ENCODE assay signal across 8 cellular contexts in genomic region chr7:73342645-73343044, GRCh38. TPM values are rescaled to one million over a fixed set of nuclear protein-coding genes. Genes with fewer than 3 reads are reported as not detected.
A peak's percentile ranks its signal among the peaks of the same experiment; 100 is the strongest.
DNase-seq lines count a peak whose midpoint lies in the region; ATAC-seq and TF ChIP-seq lines count a peak whose summit lies in the region.

No MANE protein-coding gene starts in this region.

- H3K4me1 ChIP-seq in hepatocyte (ENCODE audit: insufficient read depth) (peaks cover 11% of the 10 kb centered on the region), spleen (no peaks in the 10 kb centered on the region)

- H2AFZ ChIP-seq in hepatocyte, result peak overlapping the region; percentile 40

- H3K36me3 ChIP-seq in hepatocyte (replicated peaks; ENCODE audit: insufficient read depth, low read depth) (no peaks in the 10 kb centered on the region), spleen (no peaks in the 10 kb centered on the region)

- TF ChIP-seq CTCF in hepatocyte (IDR thresholded peaks at IDR 0.05; ENCODE audit: poor library complexity), result peak; percentile 83
- peak in 4 of 11 experiments; percentile 13 to 27 (median 17) for TF ChIP-seq CTCF in spleen (IDR thresholded peaks at IDR 0.05 in 8 of 11, conservative IDR thresholded peaks at IDR 0.05 in 3 of 11)

- H3K27ac ChIP-seq in hepatocyte (no peak overlapping the region), spleen (no peak overlapping the region)

- H3K79me2 ChIP-seq in hepatocyte, result no peaks in the 10 kb centered on the region

- H3K4me3 Mint-ChIP-seq in stimulated activated effector memory CD8-positive, alpha-beta T cell treated with anti-CD3 and anti-CD28 coated beads, Interleukin-12 subunit alpha, Interleukin-12 subunit beta, amount 100 ng/mL, for 72 hours, result no peak overlapping the region

- no peaks in the 10 kb centered on the region for H3K36me3 Mint-ChIP-seq in stimulated activated effector memory CD8-positive, alpha-beta T cell treated with anti-CD3 and anti-CD28 coated beads, Interleukin-12 subunit alpha, Interleukin-12 subunit beta, amount 100 ng/mL, for 72 hours

- WGBS in hepatocyte (ENCODE audit: low lambda C conversion rate, missing lambda C conversion rate), result 50% methylated on average over 8 of the region's 8 CpGs
- 66 to 90% (median 68%) methylated on average over 8 of the region's 8 CpGs for WGBS in spleen, 5 donors

- H4K20me1 ChIP-seq in hepatocyte (ENCODE audit: insufficient read depth, poor library complexity, severe bottlenecking), result no peaks in the 10 kb centered on the region

- no peak overlapping the region for H3K27ac Mint-ChIP-seq in stimulated activated effector memory CD8-positive, alpha-beta T cell treated with anti-CD3 and anti-CD28 coated beads, Interleukin-12 subunit alpha, Interleukin-12 subunit beta, amount 100 ng/mL, for 72 hours

- intact Hi-C loops in spleen (cut with DNase I; ENCODE audit: low total_unique reads), result no loop called here

- CTCF ChIA-PET in HEK293T (lab: Yijun Ruan, JAX), result interaction anchor here (0.6 to 1.5 kb wide), 4 partner anchors 9 to 109 kb away, joined by 3 to 4 read pairs (median 3); no protein-coding TSS in a partner anchor

- TF ChIP-seq POLR2A in spleen (IDR thresholded peaks at IDR 0.05), result no peak

- POLR2A ChIA-PET in HEK293T (lab: Yijun Ruan, JAX), result no interaction called here

- peak overlapping the region; percentile 49 for H3K4me2 ChIP-seq in hepatocyte

- peak; percentile 42 for DNase-seq in HEK293T (ENCODE audit: extremely low spot score)
- peak; percentile 79 for DNase-seq in SW480 (ENCODE audit: low spot score)
- DNase-seq in hepatocyte (ENCODE audit: low spot score), result peak; percentile 73
- DNase-seq in spleen, result peak; percentile 42
- no peak for DNase-seq in stimulated activated effector memory CD8-positive, alpha-beta T cell treated with anti-CD3 and anti-CD28 coated beads, Interleukin-12 subunit alpha, Interleukin-12 subunit beta, amount 100 ng/mL, for 72 hours (ENCODE audit: low spot score in 2 of 2)
- no peak for DNase-seq in occipital lobe (lab: John Stamatoyannopoulos, UW)
- no peak for DNase-seq in OCI-M2 (lab: John Stamatoyannopoulos, UW; ENCODE audit: unreplicated experiment)
- no peak for DNase-seq in GF-D8 (lab: John Stamatoyannopoulos, UW)

- H3K27me3 ChIP-seq in hepatocyte (no peaks in the 10 kb centered on the region), spleen (replicated peaks in 1 of 7) (peaks cover 0 to 20% (median 0%) of the 10 kb centered on the region in 7 donors)

- H3K9me3 ChIP-seq in hepatocyte (ENCODE audit: low read depth) (no peaks in the 10 kb centered on the region), spleen (no peaks in the 10 kb centered on the region)

- no peaks in the 10 kb centered on the region for H3K4me1 Mint-ChIP-seq in stimulated activated effector memory CD8-positive, alpha-beta T cell treated with anti-CD3 and anti-CD28 coated beads, Interleukin-12 subunit alpha, Interleukin-12 subunit beta, amount 100 ng/mL, for 72 hours

- no peak overlapping the region for H3K4me3 ChIP-seq in hepatocyte
- H3K4me3 ChIP-seq in spleen, result no peak overlapping the region

- H3K9me3 Mint-ChIP-seq in stimulated activated effector memory CD8-positive, alpha-beta T cell treated with anti-CD3 and anti-CD28 coated beads, Interleukin-12 subunit alpha, Interleukin-12 subunit beta, amount 100 ng/mL, for 72 hours, result no peaks in the 10 kb centered on the region

- H3K9me2 ChIP-seq in hepatocyte (replicated peaks; ENCODE audit: insufficient read depth), result no peaks in the 10 kb centered on the region

- no peak for ATAC-seq in stimulated activated effector memory CD8-positive, alpha-beta T cell treated with anti-CD3 and anti-CD28 coated beads, Interleukin-12 subunit alpha, Interleukin-12 subunit beta, amount 100 ng/mL, for 72 hours

TF ChIP-seq in HEK293T, 16 proteins besides CTCF, POLR2A, EP300 and RAD21:
- no peak for TF ChIP-seq SUZ12 (IDR thresholded peaks at IDR 0.05)
- no peak for TF ChIP-seq CTBP1 (IDR thresholded peaks at IDR 0.05; ENCODE audit: borderline replicate concordance)
- no peak for TF ChIP-seq PKNOX1 (IDR thresholded peaks at IDR 0.05)
- TF ChIP-seq FOXM1 (IDR thresholded peaks at IDR 0.05; ENCODE audit: borderline replicate concordance), result no peak
- TF ChIP-seq L3MBTL2 (conservative IDR thresholded peaks at IDR 0.05), result no peak
- TF ChIP-seq SP1 (IDR thresholded peaks at IDR 0.05), result no peak
- TF ChIP-seq FOXK2 (IDR thresholded peaks at IDR 0.05), result no peak
- TF ChIP-seq ELF4 (IDR thresholded peaks at IDR 0.05), result no peak
- no peak for TF ChIP-seq TARDBP (IDR thresholded peaks at IDR 0.05)
- TF ChIP-seq BHLHE40 (IDR thresholded peaks at IDR 0.05; ENCODE audit: borderline replicate concordance), result no peak
- TF ChIP-seq NFRKB (IDR thresholded peaks at IDR 0.05), result no peak
- TF ChIP-seq HDGF (IDR thresholded peaks at IDR 0.05; ENCODE audit: borderline replicate concordance), result no peak
- TF ChIP-seq ARNT (IDR thresholded peaks at IDR 0.05), result no peak

RNA-seq across cellular contexts. Expression of gene FKBP6, which starts 14.7 kb away (rescaled TPM):
- total RNA-seq in hepatocyte (0.12 TPM in 1 of 2 replicates, not detected in the other), spleen (not detected), occipital lobe (not detected)
- polyA plus RNA-seq in hepatocyte (0.17 TPM in 1 of 2 replicates, not detected in the other), spleen (under 1 TPM; 0.15 to 0.51 (median 0.24) TPM)

RNA-seq across cellular contexts. Expression of gene TRIM50, which starts 14.8 kb away (rescaled TPM):
- total RNA-seq in hepatocyte (7.5 and 9.8 TPM in 2 replicates), spleen (1 to 10 TPM in 1 of 7 donors, under 1 TPM in 3, not detected in 3; 0.32 to 1.8 (median 0.58) TPM), occipital lobe (0.16 TPM)
- polyA plus RNA-seq in hepatocyte (9.0 and 10.8 TPM in 2 replicates), spleen (under 1 TPM; 0.13 to 0.26 (median 0.18) TPM)

RNA-seq across cellular contexts. Expression of gene NSUN5, which starts 34.0 kb away (rescaled TPM):
- total RNA-seq in hepatocyte (20.5 and 22.6 TPM in 2 replicates), spleen (10 to 100 TPM; 23.6 to 35.8 (median 29.3) TPM), occipital lobe (13.9 TPM)
- polyA plus RNA-seq in hepatocyte (30.6 and 33.1 TPM in 2 replicates), spleen (10 to 100 TPM; 40.9 to 43.1 (median 42.6) TPM)

Comparison
In these comparisons a context has a peak if more than half of its experiments do, and no peak if none do; other contexts are left out.
1. DNase-seq: peak in HEK293T (single experiment), SW480 (single experiment), hepatocyte (single experiment) and spleen (single experiment); none in stimulated activated effector memory CD8-positive, alpha-beta T cell treated with anti-CD3 and anti-CD28 coated beads, Interleukin-12 subunit alpha, Interleukin-12 subunit beta, amount 100 ng/mL, for 72 hours (0 of 2), occipital lobe (single experiment), OCI-M2 (single experiment) and GF-D8 (single experiment).